In the genomic region with DNA sequence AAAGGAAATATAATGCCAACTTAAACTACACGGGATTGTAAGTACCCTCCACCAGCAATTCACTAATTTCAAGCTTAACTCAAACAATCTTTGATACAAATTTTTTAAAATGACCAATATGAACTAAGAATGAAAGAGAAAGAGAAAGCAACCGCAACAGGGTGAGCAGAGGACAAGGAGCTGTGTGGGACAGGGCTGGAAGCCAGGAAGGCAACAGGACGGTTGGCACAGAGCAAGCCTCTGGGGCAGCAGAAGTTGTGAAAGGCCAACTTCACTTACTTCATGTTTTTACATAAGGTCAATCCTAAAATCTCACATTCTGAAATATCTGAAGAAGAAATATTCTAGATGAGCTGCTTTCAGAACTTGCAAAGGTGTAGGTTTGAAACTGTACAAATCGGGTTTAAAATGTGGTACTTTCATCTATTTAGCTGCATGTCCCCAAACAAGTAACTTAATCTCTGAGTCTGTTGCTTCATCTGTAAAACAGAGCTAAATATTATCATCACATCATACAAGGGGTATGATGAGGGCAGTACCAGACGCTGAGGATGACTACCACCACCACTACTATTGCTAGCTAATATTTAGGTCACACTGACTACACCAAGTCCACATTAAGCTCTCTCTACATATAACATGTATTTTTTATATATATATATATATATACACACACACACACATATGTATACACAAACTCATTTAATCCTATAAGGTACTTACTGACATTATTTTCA, we compare ENCODE assay signal across 1 cellular context.
TF ChIP-seq lines count a peak whose summit lies in the region.

No MANE protein-coding gene starts in this region.

TF ChIP-seq in SK-N-SH treated with all-trans-retinoic acid at 6 μM for 48 hours, 23 proteins besides CTCF, POLR2A, EP300 and RAD21 (continued from another document):
- TF ChIP-seq ZNF70 (CRISPR knock-in tag; IDR thresholded peaks at IDR 0.05) (no peak), ZNF565 (CRISPR knock-in tag; conservative IDR thresholded peaks at IDR 0.05; ENCODE audit: low read depth) (no peak)
- TF ChIP-seq, protein P1, sequence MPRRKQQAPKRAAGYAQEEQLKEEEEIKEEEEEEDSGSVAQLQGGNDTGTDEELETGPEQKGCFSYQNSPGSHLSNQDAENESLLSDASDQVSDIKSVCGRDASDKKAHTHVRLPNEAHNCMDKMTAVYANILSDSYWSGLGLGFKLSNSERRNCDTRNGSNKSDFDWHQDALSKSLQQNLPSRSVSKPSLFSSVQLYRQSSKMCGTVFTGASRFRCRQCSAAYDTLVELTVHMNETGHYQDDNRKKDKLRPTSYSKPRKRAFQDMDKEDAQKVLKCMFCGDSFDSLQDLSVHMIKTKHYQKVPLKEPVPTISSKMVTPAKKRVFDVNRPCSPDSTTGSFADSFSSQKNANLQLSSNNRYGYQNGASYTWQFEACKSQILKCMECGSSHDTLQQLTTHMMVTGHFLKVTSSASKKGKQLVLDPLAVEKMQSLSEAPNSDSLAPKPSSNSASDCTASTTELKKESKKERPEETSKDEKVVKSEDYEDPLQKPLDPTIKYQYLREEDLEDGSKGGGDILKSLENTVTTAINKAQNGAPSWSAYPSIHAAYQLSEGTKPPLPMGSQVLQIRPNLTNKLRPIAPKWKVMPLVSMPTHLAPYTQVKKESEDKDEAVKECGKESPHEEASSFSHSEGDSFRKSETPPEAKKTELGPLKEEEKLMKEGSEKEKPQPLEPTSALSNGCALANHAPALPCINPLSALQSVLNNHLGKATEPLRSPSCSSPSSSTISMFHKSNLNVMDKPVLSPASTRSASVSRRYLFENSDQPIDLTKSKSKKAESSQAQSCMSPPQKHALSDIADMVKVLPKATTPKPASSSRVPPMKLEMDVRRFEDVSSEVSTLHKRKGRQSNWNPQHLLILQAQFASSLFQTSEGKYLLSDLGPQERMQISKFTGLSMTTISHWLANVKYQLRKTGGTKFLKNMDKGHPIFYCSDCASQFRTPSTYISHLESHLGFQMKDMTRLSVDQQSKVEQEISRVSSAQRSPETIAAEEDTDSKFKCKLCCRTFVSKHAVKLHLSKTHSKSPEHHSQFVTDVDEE (CRISPR knock-in tag; IDR thresholded peaks at IDR 0.05), result no peak
